21 cellular contexts compared by ENCODE assay signal in genomic region chr3:175009294-175009693, GRCh38.
DNase-seq lines count a peak whose midpoint lies in the region; ATAC-seq, FAIRE-seq and TF ChIP-seq lines count a peak whose summit lies in the region.
"Had no signal": no experiment of that assay in that cellular context is flagged by ENCODE, and none has a peak within 500 bp of the region (broad histone marks: within the 10 kb centered on the region; RNA-seq: fewer than 3 reads in every experiment).

No MANE protein-coding gene starts in this region.

- dilution Hi-C loops in IMR-90 (cut with HindIII; ENCODE audit: low sequenced_read_pairs, unreplicated experiment): no loop called here

- no peak overlapping the region for H2BK120ac ChIP-seq in IMR-90 (ENCODE audit: low read depth, low read length)
- no peak overlapping the region for H2BK120ac ChIP-seq in H1 (replicated peaks; ENCODE audit: low read depth, low read length)

- H3K23ac ChIP-seq in IMR-90 (ENCODE audit: low read depth, low read length): no peak overlapping the region
- no peak overlapping the region for H3K23ac ChIP-seq in H1 (ENCODE audit: insufficient read length)

- H3K79me1 ChIP-seq in IMR-90 (ENCODE audit: low read depth in 1 of 2, low read length in 2 of 2) (no peaks in the 10 kb centered on the region), H1 (ENCODE audit: low read depth, low read length) (no peaks in the 10 kb centered on the region)

- CTCF ChIA-PET in HepG2 (lab: Yijun Ruan, JAX; ENCODE audit: low intra/inter-chr PET ratio, low total read pairs): no interaction called here
- CTCF ChIA-PET in IMR-90 (lab: Yijun Ruan, JAX): no interaction called here
- CTCF ChIA-PET in H1 (lab: Charles Lee; ENCODE audit: partially characterized antibody): interaction anchor here (0.6 kb wide), 1 partner anchor 87 kb away, joined by 5 read pairs; no protein-coding TSS in a partner anchor

- H4K20me1 ChIP-seq in HepG2 (ENCODE audit: insufficient read depth, low read length): no peaks in the 10 kb centered on the region
- H4K20me1 ChIP-seq in IMR-90 (ENCODE audit: insufficient read depth, low read length): no peaks in the 10 kb centered on the region
- no peaks in the 10 kb centered on the region for H4K20me1 ChIP-seq in H1 (replicated peaks in 1 of 2; ENCODE audit: control insufficient read depth in 1 of 2, insufficient read depth in 2 of 2, low read length in 2 of 2)
- H4K20me1 ChIP-seq: BLaER1 treated with 17β-estradiol and CSF1 and Interleukin-3, amounts not matched to agents 10 nM and 100 nM had no signal

- H2AK5ac ChIP-seq in IMR-90 (ENCODE audit: low read depth, low read length) (no peak overlapping the region), H1 (ENCODE audit: low read depth, low read length) (no peak overlapping the region)

- H3K27me3 ChIP-seq in HepG2 (ENCODE audit: control insufficient read depth in 1 of 2, insufficient read depth in 2 of 2, low read length in 2 of 2) (no peaks in the 10 kb centered on the region), right lobe of liver (no peaks in the 10 kb centered on the region), IMR-90 (ENCODE audit: control insufficient read depth, insufficient read depth, low read length) (no peaks in the 10 kb centered on the region), H1 (replicated peaks in 1 of 4; ENCODE audit: control insufficient read depth in 3 of 4, extremely low read depth in 1 of 4, insufficient read depth in 3 of 4, low read length in 3 of 4) (no peaks in the 10 kb centered on the region)
- H3K27me3 ChIP-seq: BLaER1 treated with 17β-estradiol and CSF1 and Interleukin-3, amounts not matched to agents 10 nM and 100 nM had no signal

- no peak overlapping the region for H4K5ac ChIP-seq in IMR-90 (ENCODE audit: low read depth, low read length)
- H4K5ac ChIP-seq in H1 (ENCODE audit: insufficient read length, low read depth, low read length): no peak overlapping the region

- no peak overlapping the region for H2AK9ac ChIP-seq in IMR-90 (replicated peaks; ENCODE audit: low read depth, low read length, poor library complexity)

- WGBS in HepG2 (ENCODE audit: low lambda C conversion rate): 5% methylated on average over 2 of the region's 2 CpGs
- WGBS in right lobe of liver (ENCODE audit: insufficient coverage, low coverage, low lambda C conversion rate, missing lambda C conversion rate): 90% methylated on average over 2 of the region's 2 CpGs
- WGBS in IMR-90 (ENCODE audit: extremely low coverage in 2 of 2, insufficient read length in 1 of 2), 2 experiments: no CpG with 5 or more reads among the region's 2 CpGs
- WGBS in H1 (ENCODE audit: extremely low coverage in 1 of 2, insufficient coverage in 1 of 2, insufficient read length in 1 of 2, insufficient replicate concordance in 2 of 2, low coverage in 1 of 2, low lambda C conversion rate in 2 of 2, missing lambda C conversion rate in 1 of 2), 2 experiments: 97% methylated on average over 2 of the region's 2 CpGs; no CpG with 5 or more reads in 1 of the 2 experiments

- H2BK15ac ChIP-seq in IMR-90 (ENCODE audit: low read depth, low read length): no peak overlapping the region
- H2BK15ac ChIP-seq in H1 (ENCODE audit: low read length): no peak overlapping the region

- TF ChIP-seq POLR2A in HepG2 (IDR thresholded peaks at IDR 0.05; ENCODE audit: insufficient read depth in 1 of 2, low read depth in 2 of 2, low read length in 2 of 2) (no peak), right lobe of liver (IDR thresholded peaks at IDR 0.05) (no peak), IMR-90 (IDR thresholded peaks at IDR 0.05; ENCODE audit: low read depth, low read length) (no peak), H1 (IDR thresholded peaks at IDR 0.05; ENCODE audit: control extremely low read depth in 1 of 2, low read depth in 2 of 2, low read length in 2 of 2) (no peak)

- no peak for TF ChIP-seq EP300 in HepG2 (IDR thresholded peaks at IDR 0.05; ENCODE audit: low read depth in 2 of 2, low read length in 2 of 2)
- TF ChIP-seq EP300 in HepG2 (CRISPR knock-in tag; IDR thresholded peaks at IDR 0.05; ENCODE audit: borderline replicate concordance): no peak
- TF ChIP-seq EP300 in H1 (IDR thresholded peaks at IDR 0.05; ENCODE audit: borderline replicate concordance in 1 of 2, low read depth in 2 of 2, low read length in 2 of 2): no peak

- H4K8ac ChIP-seq in IMR-90 (ENCODE audit: low read depth in 2 of 2, low read length in 2 of 2) (no peak overlapping the region; a peak in 1 of 4 replicates), H1 (ENCODE audit: extremely low read depth, insufficient read depth, low read length) (no peak overlapping the region)

- H3K79me2 ChIP-seq in HepG2 (ENCODE audit: insufficient read depth, low read length): no peaks in the 10 kb centered on the region
- no peaks in the 10 kb centered on the region for H3K79me2 ChIP-seq in H1 (ENCODE audit: control insufficient read depth in 1 of 2, insufficient read depth in 2 of 2, low read length in 2 of 2)

- H2BK20ac ChIP-seq in IMR-90 (ENCODE audit: low read depth, low read length) (no peak overlapping the region), H1 (ENCODE audit: low read length) (no peak overlapping the region)

- no peak overlapping the region for H3K4me2 ChIP-seq in HepG2 (ENCODE audit: low read depth, low read length)
- H3K4me2 ChIP-seq in IMR-90 (ENCODE audit: low read depth, low read length): no peak overlapping the region
- H3K4me2 ChIP-seq in H1 (ENCODE audit: insufficient read depth in 1 of 2, low read depth in 2 of 2, low read length in 2 of 2): no peak overlapping the region
- H3K4me2 ChIP-seq: BLaER1 treated with 17β-estradiol and CSF1 and Interleukin-3, amounts not matched to agents 10 nM and 100 nM had no signal

- no peaks in the 10 kb centered on the region for H3K4me1 ChIP-seq in HepG2 (ENCODE audit: insufficient read depth, low read length)
- no peaks in the 10 kb centered on the region for H3K4me1 ChIP-seq in right lobe of liver
- peaks cover 2% of the 10 kb centered on the region; the same call in 1 of the 2 replicates for H3K4me1 ChIP-seq in IMR-90 (ENCODE audit: control insufficient read depth, insufficient read depth, low read length)
- H3K4me1 ChIP-seq in H1 (replicated peaks in 1 of 4; ENCODE audit: control insufficient read depth in 3 of 4, insufficient read depth in 4 of 4, low read length in 3 of 4): no peaks in the 10 kb centered on the region
- H3K4me1 ChIP-seq: BLaER1 treated with 17β-estradiol and CSF1 and Interleukin-3, amounts not matched to agents 10 nM and 100 nM; Caco-2 had no signal

- no peak overlapping the region for H3K4ac ChIP-seq in IMR-90 (ENCODE audit: low read depth, low read length)
- no peak overlapping the region for H3K4ac ChIP-seq in H1 (replicated peaks; ENCODE audit: insufficient read length, low read depth, low read length)

- H2AFZ ChIP-seq in HepG2 (ENCODE audit: low read length) (no peak overlapping the region), IMR-90 (replicated peaks; ENCODE audit: low read length, poor library complexity) (no peak overlapping the region), H1 (ENCODE audit: low read length) (no peak overlapping the region)

- BruUV-seq in HepG2 (replicated peaks; lab: Mats Ljungman, UMichigan) (no TSS peak), IMR-90 (replicated peaks; lab: Mats Ljungman, UMichigan) (no TSS peak)

- H3K56ac ChIP-seq in IMR-90 (ENCODE audit: extremely low read depth, insufficient read depth, low read length) (no peak overlapping the region), H1 (replicated peaks; ENCODE audit: insufficient read length, low read depth, low read length) (no peak overlapping the region)

- TF ChIP-seq CTCF in HepG2 (CRISPR knock-in tag; IDR thresholded peaks at IDR 0.05): no peak
- no peak for TF ChIP-seq CTCF in right lobe of liver (IDR thresholded peaks at IDR 0.05)
- no peak for TF ChIP-seq CTCF in IMR-90 (conservative IDR thresholded peaks at IDR 0.05; ENCODE audit: low read depth, low read length)
- TF ChIP-seq CTCF in H1 (IDR thresholded peaks at IDR 0.05; ENCODE audit: control extremely low read depth in 1 of 3, insufficient read depth in 1 of 3, low read depth in 1 of 3, low read length in 3 of 3): no peak

- intact Hi-C loops in HepG2 (cut with micrococcal nuclease; ENCODE audit: unreplicated experiment) (no loop called here), right lobe of liver (cut with DNase I) (no loop called here), IMR-90 (cut with micrococcal nuclease) (no loop called here)

- H3K18ac ChIP-seq in IMR-90 (ENCODE audit: low read depth, low read length) (no peak overlapping the region), H1 (ENCODE audit: extremely low read depth, low read length) (no peak overlapping the region)

- H3K9me1 ChIP-seq in IMR-90 (ENCODE audit: insufficient read depth, low read length): no peaks in the 10 kb centered on the region

- no peaks in the 10 kb centered on the region for H3K23me2 ChIP-seq in H1 (ENCODE audit: low read depth, low read length)

- FAIRE-seq in HepG2 (lab: Jason Lieb, UNC) (no peak), H1 (lab: Jason Lieb, UNC) (no peak)
- FAIRE-seq: D721Med, G401.6, GM12891, GM19239 had no signal

- H2BK5ac ChIP-seq in IMR-90 (ENCODE audit: low read depth, low read length, poor library complexity, severe bottlenecking) (no peak overlapping the region), H1 (ENCODE audit: low read depth, low read length) (no peak overlapping the region)

- no peak overlapping the region for H2BK12ac ChIP-seq in H1 (ENCODE audit: low read depth, low read length)

- in situ Hi-C loops in HepG2 (cut with HindIII; ENCODE audit: extremely low pct_ligation_motif_present, low pct_unique_long_range_greater_than_20kb): no loop called here
- in situ Hi-C loops in IMR-90 (cut with MboI; ENCODE audit: low sequenced_read_pairs): no loop called here

- no peak overlapping the region for H3K9ac ChIP-seq in HepG2 (ENCODE audit: insufficient read depth, low read depth, low read length)
- H3K9ac ChIP-seq in IMR-90 (ENCODE audit: low read depth, low read length): no peak overlapping the region
- H3K9ac ChIP-seq in H1 (replicated peaks in 1 of 4; ENCODE audit: extremely low read depth in 1 of 4, low read depth in 3 of 4, low read length in 3 of 4): no peak overlapping the region
- H3K9ac ChIP-seq: BLaER1 treated with 17β-estradiol and CSF1 and Interleukin-3, amounts not matched to agents 10 nM and 100 nM had no signal

- ATAC-seq in HepG2 (no peak), right lobe of liver (no peak), IMR-90 (ENCODE audit: low read depth) (no peak), HG02840 (IDR thresholded peaks at IDR 0.05; ENCODE audit: low FRiP score, unreplicated experiment) (no peak)
- ATAC-seq: CD8-positive, alpha-beta T cell had no signal

- no peak overlapping the region for H4K91ac ChIP-seq in IMR-90 (ENCODE audit: insufficient read depth, low read depth, low read length)
- no peak overlapping the region for H4K91ac ChIP-seq in H1 (replicated peaks; ENCODE audit: insufficient read length, low read length)

- POLR2A ChIA-PET in HepG2 (lab: Yijun Ruan, JAX): no interaction called here
- POLR2A ChIA-PET in IMR-90 (lab: Charles Lee; ENCODE audit: unreplicated experiment): no interaction called here
- POLR2A ChIA-PET in H1 (lab: Charles Lee; ENCODE audit: partially characterized antibody): no interaction called here

- H3K27ac ChIP-seq in HepG2 (ENCODE audit: extremely low read length, insufficient read depth, low read length) (no peak overlapping the region), right lobe of liver (no peak overlapping the region), IMR-90 (ENCODE audit: insufficient read depth, low read length) (no peak overlapping the region), H1 (ENCODE audit: low read depth, low read length) (no peak overlapping the region)
- H3K27ac ChIP-seq: 22Rv1; BLaER1 treated with 17β-estradiol and CSF1 and Interleukin-3, amounts not matched to agents 10 nM and 100 nM; C4-2B had no signal

- H3K36me3 ChIP-seq in HepG2 (replicated peaks in 1 of 2; ENCODE audit: control insufficient read depth in 1 of 2, insufficient read depth in 2 of 2, low read length in 2 of 2) (no peaks in the 10 kb centered on the region), right lobe of liver (no peaks in the 10 kb centered on the region), IMR-90 (ENCODE audit: control insufficient read depth, insufficient read depth, low read length) (no peaks in the 10 kb centered on the region), H1 (ENCODE audit: control insufficient read depth in 2 of 4, insufficient read depth in 4 of 4, low read length in 3 of 4) (no peaks in the 10 kb centered on the region)
- H3K36me3 ChIP-seq: BLaER1 treated with 17β-estradiol and CSF1 and Interleukin-3, amounts not matched to agents 10 nM and 100 nM had no signal

- H3K9me3 ChIP-seq in HepG2 (ENCODE audit: low read length) (no peaks in the 10 kb centered on the region), right lobe of liver (no peaks in the 10 kb centered on the region), IMR-90 (ENCODE audit: control insufficient read depth, insufficient read depth, low read length) (no peaks in the 10 kb centered on the region), H1 (ENCODE audit: insufficient read depth in 2 of 2, low read depth in 1 of 2, low read length in 1 of 2) (no peaks in the 10 kb centered on the region)
- H3K9me3 ChIP-seq: BLaER1 treated with 17β-estradiol and CSF1 and Interleukin-3, amounts not matched to agents 10 nM and 100 nM; Caco-2 had no signal

- H3K14ac ChIP-seq in IMR-90 (replicated peaks; ENCODE audit: low read depth, low read length) (no peak overlapping the region), H1 (ENCODE audit: insufficient read length) (no peak overlapping the region)

- DNase-seq in HepG2 (ENCODE audit: low spot score): no peak
- no peak for DNase-seq in right lobe of liver
- DNase-seq in IMR-90: no peak
- DNase-seq in H1 (ENCODE audit: low read depth in 1 of 2, low spot score in 2 of 2): no peak
- DNase-seq in islet precursor cell: no peak
- no peak for DNase-seq in activated T-cell treated with anti-CD3 and anti-CD28 coated beads, Interleukin-2, amount 50 U/mL, for 1 hour
- DNase-seq: AML-193; Caco-2; Calu3; CD4-positive, alpha-beta T cell; CD8-positive, alpha-beta T cell; DMS79 treated with DMSO at 0.1 percent for 48 hours; GF-D8 had no signal

- no peak for TF ChIP-seq RAD21 in HepG2 (CRISPR knock-in tag; IDR thresholded peaks at IDR 0.05)
- no peak for TF ChIP-seq RAD21 in IMR-90 (IDR thresholded peaks at IDR 0.05; ENCODE audit: low read length)
- no peak for TF ChIP-seq RAD21 in H1 (IDR thresholded peaks at IDR 0.05 in 1 of 2, conservative IDR thresholded peaks at IDR 0.05 in 1 of 2; ENCODE audit: low read depth in 2 of 2, low read length in 2 of 2)

- H3K4me3 ChIP-seq in HepG2 (replicated peaks in 1 of 3; ENCODE audit: insufficient read depth in 1 of 3, low read depth in 2 of 3, low read length in 3 of 3) (no peak overlapping the region), right lobe of liver (no peak overlapping the region), IMR-90 (ENCODE audit: insufficient read depth, low read depth, low read length) (no peak overlapping the region), H1 (ENCODE audit: extremely low read depth in 1 of 4, insufficient read depth in 2 of 4, low read depth in 3 of 4, low read length in 4 of 4) (no peak overlapping the region)
- H3K4me3 ChIP-seq: BLaER1 treated with 17β-estradiol and CSF1 and Interleukin-3, amounts not matched to agents 10 nM and 100 nM had no signal

Comparison
In these comparisons a context has a peak if more than half of its experiments do, and no peak if none do; other contexts are left out.
1. Of the 41 proteins assayed by ChIP-seq in both HepG2 and H1: peak only in HepG2: none; only in H1: none; in both: MAFK; in neither: 40.